8 cellular contexts compared by ENCODE assay signal in the genomic region with DNA sequence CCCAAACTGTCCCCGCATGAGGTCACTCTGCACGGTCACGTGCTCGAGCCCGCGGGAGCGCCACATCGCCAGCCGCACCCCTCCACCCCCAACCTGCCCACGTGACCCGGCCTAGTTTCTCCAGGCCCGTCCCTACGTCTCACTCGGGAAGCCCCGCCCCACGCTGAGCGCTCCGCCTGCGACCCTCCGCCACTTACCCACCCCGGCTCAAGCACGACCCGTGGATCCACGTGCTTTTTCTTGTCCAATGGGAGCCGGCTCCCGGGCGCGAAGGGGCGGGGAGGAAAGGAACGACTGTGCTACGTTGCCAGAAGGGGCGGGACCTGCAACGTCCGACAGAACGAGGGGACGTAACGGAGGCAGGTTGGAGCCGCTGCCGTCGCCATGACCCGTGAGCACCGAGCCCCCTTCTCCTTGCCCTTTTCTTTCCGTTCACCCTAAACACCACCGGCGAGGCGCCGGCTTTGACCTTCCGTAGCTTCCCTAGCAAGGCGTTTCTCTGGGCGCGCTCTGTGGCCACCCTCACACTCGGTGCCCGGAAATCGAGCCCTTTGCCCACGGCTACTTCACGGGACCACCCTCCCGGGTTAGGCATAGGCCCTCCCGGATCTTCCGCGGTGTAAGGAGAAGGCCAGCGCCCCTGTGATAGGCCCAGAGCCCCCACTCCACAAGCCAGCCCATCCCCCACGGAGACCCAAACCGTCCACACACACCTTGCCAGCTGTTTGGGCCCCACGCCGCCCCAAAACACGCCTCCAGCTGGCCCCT. TPM values are rescaled to one million over a fixed set of nuclear protein-coding genes. Genes with fewer than 3 reads are reported as not detected.
DNase-seq lines count a peak whose midpoint lies in the region; ATAC-seq, FAIRE-seq and TF ChIP-seq lines count a peak whose summit lies in the region.

A gene (plus strand): TSS at position 328 of the 768 bp plus-strand sequence. CDS start 57 bp downstream, at position 385.

- peak; percentile 89 for ATAC-seq in GM21737 (IDR thresholded peaks at IDR 0.05; ENCODE audit: unreplicated experiment)
- ATAC-seq in activated T-cell treated with anti-CD3 and anti-CD28 coated beads, Interleukin-2, amount 50 U/mL, for 72 hours (replicated peaks in 1 of 2): peak; percentile 95 to 97

- DNase-seq in DMS53 treated with DMSO at 0.1 percent for 48 hours (lab: John Stamatoyannopoulos, UW; ENCODE audit: unreplicated experiment) (peak; percentile 92), RCC 7860 (ENCODE audit: low spot score) (peak; percentile 95), esophagus muscularis mucosa (ENCODE audit: extremely low spot score) (peak; percentile 100), myocyte (ENCODE audit: low read depth) (peak; percentile 100)
- DNase-seq in activated T-cell treated with anti-CD3 and anti-CD28 coated beads, Interleukin-2, amount 50 U/mL, for 72 hours: peak; percentile 100
- DNase-seq in stimulated activated CD8-positive, alpha-beta memory T cell treated with anti-CD3 and anti-CD28 coated beads, Interleukin-7, amount 100 ng/mL, for 48 hours (ENCODE audit: extremely low read depth in 1 of 2, low read depth in 1 of 2): peak; percentile 100

- H3K9me3 ChIP-seq in KOPT-K1 (ENCODE audit: insufficient read depth, low read length, poor library complexity, severe bottlenecking) (no peaks in the 10 kb centered on the region), esophagus muscularis mucosa (no peaks in the 10 kb centered on the region)

- WGBS in esophagus muscularis mucosa: 2% methylated on average over 30 of the region's 66 CpGs

- H3K27ac ChIP-seq in KOPT-K1 (ENCODE audit: low read depth, low read length, poor library complexity, severe bottlenecking): peak within 1 kb of the TSS; percentile 95
- peak within 1 kb of the TSS; percentile 98 to 99 (median 98) for H3K27ac ChIP-seq in esophagus muscularis mucosa (replicated peaks in 1 of 4)

- peaks cover 40% of the 10 kb centered on the region for H3K36me3 ChIP-seq in KOPT-K1 (ENCODE audit: insufficient read depth, low read length)
- H3K36me3 ChIP-seq in esophagus muscularis mucosa: peaks cover 10 to 39% (median 37%) of the 10 kb centered on the region in 4 donors

- H3K9me3 Mint-ChIP-seq in activated T-cell treated with anti-CD3 and anti-CD28 coated beads, Interleukin-2, amount 50 U/mL, for 72 hours: no peaks in the 10 kb centered on the region

- peak within 1 kb of the TSS; percentile 92 to 98 (median 96) for H3K4me3 ChIP-seq in esophagus muscularis mucosa

- peak; percentile 71 for FAIRE-seq in RCC 7860 (lab: Jason Lieb, UNC)

- H3K4me1 Mint-ChIP-seq in activated T-cell treated with anti-CD3 and anti-CD28 coated beads, Interleukin-2, amount 50 U/mL, for 72 hours (ENCODE audit: low read depth): peaks cover 43% of the 10 kb centered on the region

- intact Hi-C loops in esophagus muscularis mucosa (cut with DNase I): no loop called here

- TF ChIP-seq CTCF in esophagus muscularis mucosa (IDR thresholded peaks at IDR 0.05): peak in 1 of 3 experiments; percentile 5

- H3K36me3 Mint-ChIP-seq in activated T-cell treated with anti-CD3 and anti-CD28 coated beads, Interleukin-2, amount 50 U/mL, for 72 hours (ENCODE audit: insufficient read depth in 2 of 2): peaks cover 16 to 29% of the 10 kb centered on the region in 2 donors

- H3K4me3 Mint-ChIP-seq in activated T-cell treated with anti-CD3 and anti-CD28 coated beads, Interleukin-2, amount 50 U/mL, for 72 hours: peak within 1 kb of the TSS; percentile 97

- no peak for TF ChIP-seq EP300 in esophagus muscularis mucosa (IDR thresholded peaks at IDR 0.05)

- no peaks in the 10 kb centered on the region for H3K27me3 ChIP-seq in esophagus muscularis mucosa

- H3K27ac Mint-ChIP-seq in activated T-cell treated with anti-CD3 and anti-CD28 coated beads, Interleukin-2, amount 50 U/mL, for 72 hours: peak within 1 kb of the TSS; percentile 97

- peaks cover 34 to 48% (median 45%) of the 10 kb centered on the region in 4 donors for H3K4me1 ChIP-seq in esophagus muscularis mucosa

- no peaks in the 10 kb centered on the region for H3K27me3 Mint-ChIP-seq in activated T-cell treated with anti-CD3 and anti-CD28 coated beads, Interleukin-2, amount 50 U/mL, for 72 hours (ENCODE audit: low read depth)

- TF ChIP-seq POLR2A in esophagus muscularis mucosa (IDR thresholded peaks at IDR 0.05; ENCODE audit: low read depth): peak; percentile 97

RNA-seq across cellular contexts. Expression of the gene that starts here (rescaled TPM):
- total RNA-seq in activated T-cell treated with anti-CD3 and anti-CD28 coated beads, Interleukin-2, amount 50 U/mL, for 72 hours: 100 to 1,000 TPM; 445 to 520 TPM
- 100 to 1,000 TPM; 625 to 874 (median 721) TPM for total RNA-seq in esophagus muscularis mucosa
- total RNA-seq in myocyte: 973 and 1,357 TPM in 2 replicates
- polyA plus RNA-seq in myocyte (2012): 1,710 TPM

Comparison
In these comparisons a context has a peak if more than half of its experiments do, and no peak if none do; other contexts are left out.
1. Peak in every context shown above with its lines: DNase-seq, ATAC-seq, H3K4me3 ChIP-seq and H3K27ac ChIP-seq.